In the genomic region with DNA sequence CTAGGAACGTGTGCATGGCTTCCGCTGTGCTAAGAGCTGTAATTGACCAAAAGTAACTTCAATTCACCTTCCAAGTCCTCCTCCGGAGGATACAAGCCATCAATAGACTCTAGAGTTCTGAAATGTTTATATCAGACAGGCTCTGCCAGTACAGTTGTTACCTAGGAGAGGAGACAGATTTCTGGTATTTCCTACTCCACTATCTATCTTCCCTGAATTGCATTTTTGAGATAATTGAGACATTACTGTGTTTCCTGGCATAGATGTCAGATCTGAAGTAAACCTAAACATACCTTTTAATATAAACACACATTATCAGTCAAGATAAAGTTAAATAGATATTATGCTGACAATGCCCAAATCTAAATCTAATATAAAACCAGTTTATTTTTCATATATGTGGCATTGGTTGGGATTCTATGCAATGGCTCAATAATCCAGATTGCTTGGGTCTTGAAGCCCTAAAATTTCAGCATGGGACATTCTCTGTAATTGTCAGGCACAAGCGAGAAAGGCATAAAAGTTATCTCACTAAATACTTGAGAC, we compare ENCODE assay signal across 1 cellular context.
TF ChIP-seq lines count a peak whose summit lies in the region.

No MANE protein-coding gene starts in this region.

TF ChIP-seq in IMR-90, 13 proteins besides CTCF, POLR2A, EP300 and RAD21:
- TF ChIP-seq, protein P1, sequence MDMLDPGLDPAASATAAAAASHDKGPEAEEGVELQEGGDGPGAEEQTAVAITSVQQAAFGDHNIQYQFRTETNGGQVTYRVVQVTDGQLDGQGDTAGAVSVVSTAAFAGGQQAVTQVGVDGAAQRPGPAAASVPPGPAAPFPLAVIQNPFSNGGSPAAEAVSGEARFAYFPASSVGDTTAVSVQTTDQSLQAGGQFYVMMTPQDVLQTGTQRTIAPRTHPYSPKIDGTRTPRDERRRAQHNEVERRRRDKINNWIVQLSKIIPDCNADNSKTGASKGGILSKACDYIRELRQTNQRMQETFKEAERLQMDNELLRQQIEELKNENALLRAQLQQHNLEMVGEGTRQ (IDR thresholded peaks at IDR 0.05; ENCODE audit: low read depth, low read length): no peak
- TF ChIP-seq BHLHE40 (IDR thresholded peaks at IDR 0.05; ENCODE audit: low read depth, low read length) (no peak), MAFK (IDR thresholded peaks at IDR 0.05; ENCODE audit: low read depth, low read length) (peak; percentile 74)
